ENCODE assay signal across 25 cellular contexts in the genomic region with DNA sequence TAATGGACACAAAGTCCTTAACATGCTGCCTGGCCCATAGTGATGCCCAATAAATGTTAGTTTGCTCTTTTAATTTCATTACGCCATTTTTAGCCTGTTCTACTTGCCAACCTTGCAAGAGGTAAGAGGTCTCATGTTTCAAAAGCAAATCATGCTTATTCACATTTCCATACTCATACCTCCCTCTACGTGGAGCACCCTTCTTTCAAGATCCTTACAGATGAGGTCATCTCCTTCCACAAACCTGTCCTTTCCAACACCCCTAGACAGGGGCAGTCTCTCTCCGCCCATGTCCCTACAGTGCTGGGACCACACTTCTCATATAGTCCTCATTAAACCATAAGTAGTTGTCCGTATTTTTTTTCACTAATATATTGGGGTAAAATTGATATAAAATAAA.
DNase-seq lines count a peak whose midpoint lies in the region; ATAC-seq and TF ChIP-seq lines count a peak whose summit lies in the region.
"Had no signal": no experiment of that assay in that cellular context is flagged by ENCODE, and none has a peak within 500 bp of the region (broad histone marks: within the 10 kb centered on the region; RNA-seq: fewer than 3 reads in every experiment).

No MANE protein-coding gene starts in this region.

- POLR2A ChIA-PET in RWPE1 (lab: Yijun Ruan, JAX; ENCODE audit: low non-redundant PET), result no interaction called here

- no peak overlapping the region for H3K4me3 ChIP-seq in upper lobe of right lung
- H3K4me3 ChIP-seq: BLaER1, SJCRH30 had no signal

- H3K36me3 ChIP-seq in upper lobe of right lung, result no peaks in the 10 kb centered on the region
- H3K36me3 ChIP-seq: BLaER1, SJCRH30 had no signal

- H3K4me3 Mint-ChIP-seq in activated T-helper 2 cell treated with anti-CD3 and anti-CD28 coated beads, Interferon-gamma antibody, Interleukin-2, Interleukin-4, amounts not matched to agents 10 μg/mL and 5 μg/mL and 100 μg/mL, durations not matched to agents 14 hours and 24 hours and 36 hours (ENCODE audit: low read depth), result no peak overlapping the region
- H3K4me3 Mint-ChIP-seq: CD4-positive, alpha-beta T cell; HFFc6 had no signal

- H3K27me3 ChIP-seq in foreskin keratinocyte (no peaks in the 10 kb centered on the region), upper lobe of right lung (no peaks in the 10 kb centered on the region)
- H3K27me3 ChIP-seq: BLaER1, SJCRH30 had no signal

- no peaks in the 10 kb centered on the region for H3K36me3 Mint-ChIP-seq in activated T-helper 2 cell treated with anti-CD3 and anti-CD28 coated beads, Interferon-gamma antibody, Interleukin-2, Interleukin-4, amounts not matched to agents 10 μg/mL and 5 μg/mL and 100 μg/mL, durations not matched to agents 14 hours and 24 hours and 36 hours (ENCODE audit: low read depth)

- H3K9me3 Mint-ChIP-seq in activated T-helper 2 cell treated with anti-CD3 and anti-CD28 coated beads, Interferon-gamma antibody, Interleukin-2, Interleukin-4, amounts not matched to agents 10 μg/mL and 5 μg/mL and 100 μg/mL, durations not matched to agents 14 hours and 24 hours and 36 hours, result no peaks in the 10 kb centered on the region

- no peaks in the 10 kb centered on the region for H3K9me3 ChIP-seq in upper lobe of right lung
- H3K9me3 ChIP-seq: BLaER1 had no signal

- H3K4me1 ChIP-seq in foreskin keratinocyte (peaks cover 49% of the 10 kb centered on the region), upper lobe of right lung (no peaks in the 10 kb centered on the region)

- CTCF ChIA-PET in RWPE1 (lab: Yijun Ruan, JAX), result no interaction called here

- intact Hi-C loops in upper lobe of right lung (cut with DNase I), result no loop called here
- intact Hi-C loops in activated T-helper 2 cell treated with anti-CD3 and anti-CD28 coated beads, Interferon-gamma antibody, Interleukin-2, Interleukin-4, amounts not matched to agents 10 μg/mL and 5 μg/mL and 100 μg/mL, durations not matched to agents 14 hours and 24 hours and 36 hours (cut with micrococcal nuclease), result no loop called here

- no peak overlapping the region for H3K27ac Mint-ChIP-seq in activated T-helper 2 cell treated with anti-CD3 and anti-CD28 coated beads, Interferon-gamma antibody, Interleukin-2, Interleukin-4, amounts not matched to agents 10 μg/mL and 5 μg/mL and 100 μg/mL, durations not matched to agents 14 hours and 24 hours and 36 hours
- H3K27ac Mint-ChIP-seq: CD4-positive, alpha-beta T cell; HFFc6 had no signal

- H3K27ac ChIP-seq in RWPE1 (no peak overlapping the region), foreskin keratinocyte (no peak overlapping the region), upper lobe of right lung (no peak overlapping the region)
- H3K27ac ChIP-seq: 22Rv1, BLaER1, SJCRH30 had no signal

- no peaks in the 10 kb centered on the region for H3K4me1 Mint-ChIP-seq in activated T-helper 2 cell treated with anti-CD3 and anti-CD28 coated beads, Interferon-gamma antibody, Interleukin-2, Interleukin-4, amounts not matched to agents 10 μg/mL and 5 μg/mL and 100 μg/mL, durations not matched to agents 14 hours and 24 hours and 36 hours (ENCODE audit: low read depth)

- TF ChIP-seq CTCF in RWPE1 (conservative IDR thresholded peaks at IDR 0.05; ENCODE audit: low read depth), result no peak
- peak; percentile 43 for TF ChIP-seq CTCF in foreskin keratinocyte (conservative IDR thresholded peaks at IDR 0.05)
- no peak for TF ChIP-seq CTCF in upper lobe of right lung (IDR thresholded peaks at IDR 0.05)

- H3K27me3 Mint-ChIP-seq in activated T-helper 2 cell treated with anti-CD3 and anti-CD28 coated beads, Interferon-gamma antibody, Interleukin-2, Interleukin-4, amounts not matched to agents 10 μg/mL and 5 μg/mL and 100 μg/mL, durations not matched to agents 14 hours and 24 hours and 36 hours (ENCODE audit: low read depth), result no peaks in the 10 kb centered on the region
- H3K27me3 Mint-ChIP-seq: CD4-positive, alpha-beta T cell had no signal

- peak; percentile 30 for ATAC-seq in foreskin keratinocyte
- ATAC-seq in upper lobe of right lung, result peak; percentile 57

- DNase-seq in DMS53 (lab: John Stamatoyannopoulos, UW) (peak; percentile 16), DMS53 treated with DMSO at 0.1 percent for 48 hours (lab: John Stamatoyannopoulos, UW; ENCODE audit: unreplicated experiment) (no peak), RWPE1 (ENCODE audit: low spot score) (peak; percentile 24), foreskin keratinocyte (peak in 1 of 2 donors; percentile 76), upper lobe of right lung (no peak), hypothalamus (lab: John Stamatoyannopoulos, UW) (no peak), putamen (ENCODE audit: low spot score) (no peak)
- DNase-seq in activated T-helper 2 cell treated with anti-CD3 and anti-CD28 coated beads, Interferon-gamma antibody, Interleukin-2, Interleukin-4, amounts not matched to agents 10 μg/mL and 5 μg/mL and 100 μg/mL, durations not matched to agents 14 hours and 24 hours and 36 hours (ENCODE audit: low spot score), result no peak
- DNase-seq: ACHN; CD4-positive, alpha-beta T cell; COR-L47; EL; HFFc6; Karpas-422; MM.1S; NCI-H1092; NCI-H1436; NCI-H187 treated with DMSO at 0.1 percent for 48 hours; NCI-H2107; NCI-H2227 treated with DMSO at 0.1 percent for 48 hours; NCI-H510A; NK-92 treated with Interleukin-12 subunit alpha and Interleukin-12 subunit beta, amount 100 ng/mL, for 24 hours; SJCRH30 had no signal

Comparison
In these comparisons a context has a peak if more than half of its experiments do, and no peak if none do; other contexts are left out.
1. DNase-seq: peak in DMS53 (single experiment) and RWPE1 (single experiment); none in DMS53 treated with DMSO at 0.1 percent for 48 hours (single experiment), upper lobe of right lung (single experiment), hypothalamus (0 of 51), activated T-helper 2 cell treated with anti-CD3 and anti-CD28 coated beads, Interferon-gamma antibody, Interleukin-2, Interleukin-4, amounts not matched to agents 10 μg/mL and 5 μg/mL and 100 μg/mL, durations not matched to agents 14 hours and 24 hours and 36 hours (single experiment) and putamen (single experiment).